In genomic region chr6:3617192-3617631, GRCh38 we compare ENCODE assay signal across 18 cellular contexts.
A peak's percentile ranks its signal among the peaks of the same experiment; 100 is the strongest.
DNase-seq lines count a peak whose midpoint lies in the region; ATAC-seq and TF ChIP-seq lines count a peak whose summit lies in the region.
"Had no signal": no experiment of that assay in that cellular context is flagged by ENCODE, and none has a peak within 500 bp of the region (broad histone marks: within the 10 kb centered on the region; RNA-seq: fewer than 3 reads in every experiment).

No MANE protein-coding gene starts in this region.

- no peak overlapping the region for H2BK15ac ChIP-seq in H9 (ENCODE audit: low read depth, low read length)

- H4K20me1 ChIP-seq in H9 (ENCODE audit: control insufficient read depth, insufficient read depth, insufficient read length) = no peaks in the 10 kb centered on the region

- no peak overlapping the region for H3K27ac Mint-ChIP-seq in H9
- no peak overlapping the region for H3K27ac Mint-ChIP-seq in activated T-cell treated with anti-CD3 and anti-CD28 coated beads, Interleukin-2, amount 50 U/mL, for 72 hours
- H3K27ac Mint-ChIP-seq: CD8-positive, alpha-beta T cell had no signal

- H2AK5ac ChIP-seq in H9 (ENCODE audit: insufficient read length, low read length) = no peak overlapping the region

- peaks cover 5% of the 10 kb centered on the region for H3K27me3 Mint-ChIP-seq in H9 (ENCODE audit: low read depth)
- H3K27me3 Mint-ChIP-seq in activated T-cell treated with anti-CD3 and anti-CD28 coated beads, Interleukin-2, amount 50 U/mL, for 72 hours (ENCODE audit: low read depth) = peaks cover under 1% of the 10 kb centered on the region

- no peak overlapping the region for H3K18ac ChIP-seq in H9 (ENCODE audit: insufficient read length, low read depth, low read length)

- no peaks in the 10 kb centered on the region for H3K9me3 Mint-ChIP-seq in H9
- H3K9me3 Mint-ChIP-seq in activated T-cell treated with anti-CD3 and anti-CD28 coated beads, Interleukin-2, amount 50 U/mL, for 72 hours = no peaks in the 10 kb centered on the region
- H3K9me3 Mint-ChIP-seq: CD8-positive, alpha-beta T cell had no signal

- H3K23me2 ChIP-seq in H9 (ENCODE audit: insufficient read length, low read depth, low read length, poor library complexity, severe bottlenecking) = no peaks in the 10 kb centered on the region

- H3T11ph ChIP-seq in H9 (ENCODE audit: low read length) = no peak overlapping the region

- no peak overlapping the region for H3K27ac ChIP-seq in H9 (ENCODE audit: insufficient read length, low read depth, low read length)
- H3K27ac ChIP-seq: 22Rv1, HL-60 had no signal

- H3K9ac ChIP-seq in H9 (ENCODE audit: extremely low read depth, insufficient read length, low read length) = no peak overlapping the region

- H3K79me1 ChIP-seq in H9 (ENCODE audit: insufficient read depth, low read depth, low read length, poor library complexity, severe bottlenecking) = no peaks in the 10 kb centered on the region

- peaks cover 4% of the 10 kb centered on the region; the same call in 1 of the 2 replicates for H3K4me1 ChIP-seq in H9 (ENCODE audit: insufficient read depth, low read length)
- H3K4me1 ChIP-seq: BE2C had no signal

- no peak overlapping the region for H3K4me3 ChIP-seq in fibroblast of villous mesenchyme (ENCODE audit: low read depth, low read length)

- no peak overlapping the region for H4K91ac ChIP-seq in H9 (ENCODE audit: insufficient read length, low read depth, low read length)

- no peak for TF ChIP-seq CTCF in H9 (conservative IDR thresholded peaks at IDR 0.05)
- TF ChIP-seq CTCF in fibroblast of villous mesenchyme (IDR thresholded peaks at IDR 0.05; ENCODE audit: insufficient read depth, low read depth, low read length) = no peak

- H2AFZ ChIP-seq in H9 (ENCODE audit: low read length) = no peak overlapping the region

- no peaks in the 10 kb centered on the region for H3K9me3 ChIP-seq in H9 (ENCODE audit: control insufficient read depth, low read depth, low read length)
- H3K9me3 ChIP-seq: BE2C had no signal

- H3K4ac ChIP-seq in H9 (ENCODE audit: low read depth, low read length) = no peak overlapping the region

- H3K79me2 ChIP-seq in H9 (ENCODE audit: insufficient read depth, low read length) = no peaks in the 10 kb centered on the region

- no peak overlapping the region for H4K8ac ChIP-seq in H9 (replicated peaks; ENCODE audit: insufficient read length, low read depth, low read length)

- H3K4me1 Mint-ChIP-seq in H9 = peaks cover 3 to 4% of the 10 kb centered on the region in 2 experiments; a peak in 3 of 4 replicates
- no peaks in the 10 kb centered on the region for H3K4me1 Mint-ChIP-seq in activated T-cell treated with anti-CD3 and anti-CD28 coated beads, Interleukin-2, amount 50 U/mL, for 72 hours (ENCODE audit: low read depth)

- no peak overlapping the region for H2BK20ac ChIP-seq in H9 (ENCODE audit: low read depth, low read length, poor library complexity, severe bottlenecking)

- no peak overlapping the region for H3K23ac ChIP-seq in H9 (ENCODE audit: insufficient read length, low read depth, low read length)

- WGBS in H9 (ENCODE audit: extremely low coverage, insufficient read length, low lambda C conversion rate) = no CpG with 5 or more reads among the region's 7 CpGs

- H3K27me3 ChIP-seq in H9 (ENCODE audit: insufficient read depth, low read length) = no peaks in the 10 kb centered on the region

- H4K5ac ChIP-seq in H9 (ENCODE audit: insufficient read length, low read depth, low read length) = no peak overlapping the region

- H3K4me2 ChIP-seq in H9 (ENCODE audit: insufficient read depth, insufficient read length, low read length) = no peak overlapping the region

- H3K56ac ChIP-seq in H9 (ENCODE audit: insufficient read length, low read depth, low read length) = no peak overlapping the region

- no peak for ATAC-seq in HG03460 (IDR thresholded peaks at IDR 0.05; ENCODE audit: unreplicated experiment)
- ATAC-seq in HG03095 (IDR thresholded peaks at IDR 0.05; ENCODE audit: unreplicated experiment) = no peak
- ATAC-seq in activated T-cell treated with anti-CD3 and anti-CD28 coated beads, Interleukin-2, amount 50 U/mL, for 72 hours (replicated peaks in 1 of 2) = no peak
- ATAC-seq: CD8-positive, alpha-beta T cell had no signal

- no peaks in the 10 kb centered on the region for H3K36me3 Mint-ChIP-seq in H9 (ENCODE audit: insufficient read depth in 1 of 3, low read depth in 3 of 3)
- H3K36me3 Mint-ChIP-seq in activated T-cell treated with anti-CD3 and anti-CD28 coated beads, Interleukin-2, amount 50 U/mL, for 72 hours (ENCODE audit: insufficient read depth in 2 of 2) = no peaks in the 10 kb centered on the region
- H3K36me3 Mint-ChIP-seq: CD8-positive, alpha-beta T cell had no signal

- H3K14ac ChIP-seq in H9 (ENCODE audit: insufficient read depth, low read length) = peak overlapping the region; percentile 13; the same call in 1 of the 2 replicates

- DNase-seq in DMS 273 (lab: John Stamatoyannopoulos, UW; ENCODE audit: unreplicated experiment) (peak; percentile 20), DMS 273 treated with DMSO at 0.1 percent for 48 hours (lab: John Stamatoyannopoulos, UW) (no peak), H9 (no peak), NCI-H2171 treated with DMSO at 0.1 percent for 48 hours (lab: John Stamatoyannopoulos, UW) (peak; percentile 48), fibroblast of villous mesenchyme (ENCODE audit: low read depth) (peak; percentile 13)
- no peak for DNase-seq in activated T-cell treated with anti-CD3 and anti-CD28 coated beads, Interleukin-2, amount 50 U/mL, for 72 hours
- DNase-seq: BE2C, GOT3, NCI-H1436, NCI-H2029, NCI-H226, NCI-H774, SW 1271 had no signal

- H2BK5ac ChIP-seq in H9 (ENCODE audit: insufficient read length, low read length) = no peak overlapping the region

- H3K4me3 Mint-ChIP-seq in H9 = no peak overlapping the region
- no peak overlapping the region for H3K4me3 Mint-ChIP-seq in activated T-cell treated with anti-CD3 and anti-CD28 coated beads, Interleukin-2, amount 50 U/mL, for 72 hours
- H3K4me3 Mint-ChIP-seq: CD8-positive, alpha-beta T cell had no signal

- H2BK12ac ChIP-seq in H9 (ENCODE audit: insufficient read length, low read depth, low read length) = no peak overlapping the region

- H2BK120ac ChIP-seq in H9 (ENCODE audit: low read depth, low read length, poor library complexity, severe bottlenecking) = no peak overlapping the region

Comparison
In these comparisons a context has a peak if more than half of its experiments do, and no peak if none do; other contexts are left out.
1. DNase-seq: peak in DMS 273 (single experiment), NCI-H2171 treated with DMSO at 0.1 percent for 48 hours (single experiment) and fibroblast of villous mesenchyme (single experiment); none in DMS 273 treated with DMSO at 0.1 percent for 48 hours (single experiment), H9 (single experiment) and activated T-cell treated with anti-CD3 and anti-CD28 coated beads, Interleukin-2, amount 50 U/mL, for 72 hours (0 of 2).